8 cellular contexts compared by ENCODE assay signal in the genomic region with DNA sequence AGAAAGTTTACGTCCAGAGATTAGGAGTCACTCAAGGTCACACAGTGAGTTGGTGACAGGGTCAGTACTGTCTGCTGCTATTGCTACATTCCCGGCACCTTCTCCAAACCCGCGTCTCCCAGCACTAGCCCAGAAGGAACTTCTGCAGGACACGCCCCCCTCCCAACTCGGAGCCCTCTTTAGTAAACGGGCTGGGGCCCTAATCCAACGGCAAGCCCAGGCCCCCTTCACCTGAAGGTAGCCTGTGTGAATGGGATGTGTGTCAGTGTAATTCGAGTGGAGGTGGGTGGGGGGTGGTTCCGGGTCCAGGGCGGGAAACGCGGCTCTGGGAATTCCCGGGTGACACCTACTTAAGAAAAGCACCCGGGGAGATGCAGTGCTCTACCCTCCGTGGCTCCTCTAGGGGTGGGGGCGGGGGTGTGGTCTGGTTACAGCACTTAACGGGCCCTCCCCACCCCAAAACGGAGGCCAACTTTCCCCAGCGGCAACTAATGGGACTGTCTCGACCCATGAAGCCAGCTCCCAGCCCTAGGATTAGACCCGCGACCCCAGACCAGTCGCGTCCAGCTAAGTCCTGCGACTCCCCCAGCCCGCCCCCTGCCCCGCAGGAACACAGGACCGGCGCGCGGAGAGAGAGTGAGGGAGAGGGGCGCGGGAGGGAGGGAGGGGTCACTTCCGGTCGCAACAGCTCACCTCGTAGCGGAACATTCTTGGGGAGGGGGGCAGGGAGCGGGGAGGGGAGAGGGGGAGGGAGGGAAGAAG. TPM values are rescaled to one million over a fixed set of nuclear protein-coding genes. Genes with fewer than 3 reads are reported as not detected.
DNase-seq lines count a peak whose midpoint lies in the region; ATAC-seq and TF ChIP-seq lines count a peak whose summit lies in the region.

No MANE protein-coding gene starts in this region.

- H2AFZ ChIP-seq in PC-3 (ENCODE audit: low read length) = peak overlapping the region; percentile 76
- H2AFZ ChIP-seq in parathyroid adenoma = peak overlapping the region; percentile 73

- POLR2A ChIA-PET in PC-3 (lab: Charles Lee; ENCODE audit: unreplicated experiment) = interaction anchor here (0.5 to 1.8 kb wide), 9 partner anchors 44 to 526 kb away, joined by 3 to 18 read pairs (median 4); a partner anchor contains a TSS

- CTCF ChIA-PET in PC-3 (lab: Charles Lee) = interaction anchor here (0.7 to 1.6 kb wide), 5 partner anchors 53 to 488 kb away, joined by 3 to 8 read pairs (median 5); a partner anchor contains a TSS

- WGBS in transverse colon (ENCODE audit: low coverage in 1 of 2), 2 donors = 0% methylated on average over 3 to 8 of the region's 39 CpGs

- H3K27ac ChIP-seq in 22Rv1 = peak overlapping the region; percentile 94
- H3K27ac ChIP-seq in PC-3 (ENCODE audit: low read length) = peak overlapping the region; percentile 40
- peak overlapping the region; percentile 59 for H3K27ac ChIP-seq in parathyroid adenoma
- H3K27ac ChIP-seq in transverse colon = peak overlapping the region; percentile 95 to 99 (median 98)

- H3K9ac ChIP-seq in PC-3 (ENCODE audit: low read length) (peak overlapping the region; percentile 90), parathyroid adenoma (no peak overlapping the region)

- TF ChIP-seq CTCF in 22Rv1 (IDR thresholded peaks at IDR 0.05) (no peak), GM13977 (IDR thresholded peaks at IDR 0.05; ENCODE audit: extremely low read depth, insufficient read depth, missing control alignments) (no peak), PC-3 (conservative IDR thresholded peaks at IDR 0.05; ENCODE audit: low read depth, low read length) (0 out of 2 replicates have a peak, but pooled peaks have one; percentile 17), parathyroid adenoma (IDR thresholded peaks at IDR 0.05) (no peak), transverse colon (IDR thresholded peaks at IDR 0.05) (peak in 4 of 5 experiments; percentile 28 to 55 (median 44))

- H4K20me1 ChIP-seq in PC-3 (ENCODE audit: low read length) = peaks cover 11% of the 10 kb centered on the region

- BruUV-seq in PC-3 (replicated peaks; lab: Mats Ljungman, UMichigan) = no TSS peak

- in situ Hi-C loops in GM13977 (cut with MboI; ENCODE audit: low pct_unique_long_range_greater_than_20kb, low sequenced_read_pairs, unreplicated experiment) (no loop called here), transverse colon (cut with MboI; ENCODE audit: low pct_ligation_motif_present in 1 of 4, low pct_unique_long_range_greater_than_20kb in 1 of 4, low sequenced_read_pairs in 3 of 4) (loop anchor here in 1 of 4 donors (5.0 kb wide), 1 partner anchor 51 kb away; a partner anchor contains a TSS)

- intact Hi-C loops in PC-3 (cut with micrococcal nuclease) (loop anchor here (2.0 to 10.0 kb wide), 4 partner anchors 54 to 136 kb away; a partner anchor contains a TSS), transverse colon (cut with DNase I; ENCODE audit: low total_unique reads) (loop anchor here (5.0 kb wide), 1 partner anchor 51 kb away; a partner anchor contains a TSS)

- H3K9me3 ChIP-seq in PC-3 (ENCODE audit: low read length) (no peaks in the 10 kb centered on the region), parathyroid adenoma (ENCODE audit: control insufficient read depth, low read length) (no peaks in the 10 kb centered on the region), transverse colon (no peaks in the 10 kb centered on the region)

- ATAC-seq in HG03039 (IDR thresholded peaks at IDR 0.05; ENCODE audit: unreplicated experiment) = peak; percentile 21
- peak; percentile 23 for ATAC-seq in PC-3

- H3F3A ChIP-seq in PC-3 (ENCODE audit: low read length, unreplicated experiment) = no peaks in the 10 kb centered on the region

- H3K79me2 ChIP-seq in PC-3 (ENCODE audit: low read length) (peaks cover 37% of the 10 kb centered on the region), parathyroid adenoma (no peaks in the 10 kb centered on the region)

- peak overlapping the region; percentile 93 for H3K4me2 ChIP-seq in PC-3 (ENCODE audit: low read length)
- peak overlapping the region; percentile 69 for H3K4me2 ChIP-seq in parathyroid adenoma (ENCODE audit: low read length)

- no peaks in the 10 kb centered on the region for H3K9me2 ChIP-seq in PC-3 (replicated peaks; ENCODE audit: low read length)

- H3K27me3 ChIP-seq in PC-3 (ENCODE audit: low read length) = no peaks in the 10 kb centered on the region
- no peaks in the 10 kb centered on the region for H3K27me3 ChIP-seq in parathyroid adenoma (ENCODE audit: control insufficient read depth, insufficient read depth, low read length)
- H3K27me3 ChIP-seq in transverse colon = no peaks in the 10 kb centered on the region

- H3K36me3 ChIP-seq in PC-3 (ENCODE audit: low read depth, low read length) (peaks cover 31% of the 10 kb centered on the region), parathyroid adenoma (ENCODE audit: control insufficient read depth, insufficient read depth, low read length) (no peaks in the 10 kb centered on the region), transverse colon (peaks cover 0 to 28% (median 13%) of the 10 kb centered on the region in 4 donors)

- TF ChIP-seq POLR2A in transverse colon (IDR thresholded peaks at IDR 0.05) = no peak

- DNase-seq in GM13977 (ENCODE audit: low spot score) (peak; percentile 70), PC-3 (peak; percentile 37), activated gamma-delta T cell treated with Interleukin-2 at 50 U/mL for 16 hours (peak; percentile 48), germinal center (ENCODE audit: low spot score) (peak; percentile 59), transverse colon (peak; percentile 58)

- TF ChIP-seq EP300 in transverse colon (IDR thresholded peaks at IDR 0.05; ENCODE audit: low read depth) = no peak

- H3K4me1 ChIP-seq in PC-3 (ENCODE audit: insufficient read depth, low read length) (peaks cover 21% of the 10 kb centered on the region), parathyroid adenoma (peaks cover 3% of the 10 kb centered on the region), transverse colon (peaks cover 6 to 35% (median 24%) of the 10 kb centered on the region in 4 donors)

- H3K4me3 ChIP-seq in PC-3 (ENCODE audit: low read length) (peak overlapping the region; percentile 77), parathyroid adenoma (ENCODE audit: low read depth, low read length) (peak overlapping the region; percentile 69), transverse colon (peak overlapping the region; percentile 67 to 97 (median 69))

RNA-seq across cellular contexts. Expression of a gene that starts 0.5 kb away (rescaled TPM):
- 18.1 and 23.1 TPM in 2 replicates for total RNA-seq in PC-3 (2014; rRNA removed)
- total RNA-seq in transverse colon = 10 to 100 TPM; 13.5 to 93.9 (median 20.9) TPM

RNA-seq across cellular contexts. Expression of a gene that starts 45.3 kb away (rescaled TPM):
- not detected in 2 replicates for total RNA-seq in PC-3 (2014; rRNA removed)
- total RNA-seq in transverse colon = not detected

RNA-seq across cellular contexts. Expression of a gene that starts 52.8 kb away (rescaled TPM):
- total RNA-seq in PC-3 (2014; rRNA removed) = 36.3 and 59.4 TPM in 2 replicates
- total RNA-seq in transverse colon = 10 to 100 TPM; 27.7 to 59.1 (median 47.2) TPM

Comparison
In these comparisons a context has a peak if more than half of its experiments do, and no peak if none do; other contexts are left out.
1. Peak in every context shown above with its lines: DNase-seq, ATAC-seq, H3K4me3 ChIP-seq and H3K27ac ChIP-seq.
2. H3K27ac ChIP-seq: peak in every context shown above with its lines; median percentile 98 in transverse colon; 94 in 22Rv1; 59 in parathyroid adenoma; 40 in PC-3.
3. CTCF ChIP-seq: peak in PC-3 (single experiment) and transverse colon (4 of 5); none in 22Rv1 (single experiment), GM13977 (single experiment) and parathyroid adenoma (single experiment).